28 cellular contexts compared by ENCODE assay signal in the genomic region with DNA sequence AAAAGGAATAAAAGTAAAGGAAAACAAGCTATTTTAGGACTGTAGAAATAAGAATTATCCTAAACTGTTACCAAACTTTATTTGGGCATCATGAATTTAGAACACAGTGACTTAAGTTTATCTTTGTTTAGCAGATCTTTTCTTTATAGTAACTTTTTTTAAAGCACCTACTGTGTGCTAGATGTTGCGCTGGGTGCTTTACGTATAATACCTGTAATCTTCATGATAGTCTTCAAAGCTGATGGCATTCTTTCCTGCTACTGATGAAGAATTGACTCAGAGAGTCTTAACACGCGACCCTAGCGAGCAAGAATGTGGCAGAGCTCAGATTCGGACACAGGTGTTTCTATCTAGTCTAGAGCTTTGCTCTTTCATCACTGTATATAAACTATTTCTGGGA.
"Had no signal": no experiment of that assay in that cellular context is flagged by ENCODE, and none has a peak within 500 bp of the region (broad histone marks: within the 10 kb centered on the region; RNA-seq: fewer than 3 reads in every experiment).

No MANE protein-coding gene starts in this region.

- H3K27me3 ChIP-seq: ovary, stomach, thyroid gland, tibial nerve, vagina had no signal

- H3K9me3 ChIP-seq: thyroid gland had no signal

- H3K4me3 Mint-ChIP-seq: naive B cell; naive thymus-derived CD8-positive, alpha-beta T cell; natural killer cell treated with Interleukin-12 subunit alpha and Interleukin-12 subunit beta and Interleukin-15 and Interleukin-18, amount 100 ng/mL, for 72 hours; nephron progenitor cell; neural crest cell; stimulated activated effector memory CD8-positive, alpha-beta T cell treated with anti-CD3 and anti-CD28 coated beads, Interleukin-12 subunit alpha, Interleukin-12 subunit beta, amount 100 ng/mL, for 72 hours; stimulated activated naive B cell treated with anti-CD40 and anti-IgM and Interleukin-4, amounts not matched to agents 10 μg/mL and 1 μg/mL and 100 μg/mL, for 72 hours; stimulated activated naive CD8-positive, alpha-beta T cell treated with anti-CD3 and anti-CD28 coated beads, Interleukin-15, Interleukin-2, amounts not matched to agents 100 ng/mL and 50 ng/mL, for 24 hours; type B pancreatic cell had no signal

- H3K9ac ChIP-seq: parathyroid adenoma had no signal

- H3K4me3 ChIP-seq: ovary, psoas muscle, skin epidermis, stomach, thoracic aorta, thyroid gland, tibial nerve, vagina had no signal

- H3K36me3 Mint-ChIP-seq: stimulated activated effector memory CD8-positive, alpha-beta T cell treated with anti-CD3 and anti-CD28 coated beads, Interleukin-12 subunit alpha, Interleukin-12 subunit beta, amount 100 ng/mL, for 72 hours had no signal

- H3K36me3 ChIP-seq: ovary had no signal

- H3K9me3 Mint-ChIP-seq: natural killer cell treated with Interleukin-12 subunit alpha and Interleukin-12 subunit beta and Interleukin-15 and Interleukin-18, amount 100 ng/mL, for 72 hours had no signal

- FAIRE-seq: urothelium cell line had no signal

- H3K4me1 Mint-ChIP-seq: naive B cell, nephron progenitor cell, neural crest cell had no signal

- H3K27ac ChIP-seq: ovary, parathyroid adenoma, psoas muscle, skin epidermis, stomach, thoracic aorta, thyroid gland, tibial nerve, vagina had no signal

- H2AFZ ChIP-seq: parathyroid adenoma had no signal

- DNase-seq: naive B cell; naive thymus-derived CD8-positive, alpha-beta T cell; occipital lobe; ovary; posterior cingulate gyrus; psoas muscle; right cardiac atrium; stimulated activated CD4-positive, alpha-beta T cell treated with anti-CD3 and anti-CD28 coated beads, Interleukin-2, amount 100 ng/mL, for 24 hours; stimulated activated CD4-positive, alpha-beta T cell treated with anti-CD3 and anti-CD28 coated beads, Interleukin-2, amount 100 ng/mL, for 48 hours; stimulated activated CD4-positive, alpha-beta T cell treated with anti-CD3 and anti-CD28 coated beads, Interleukin-4, amount 100 ng/mL, for 24 hours; stimulated activated naive B cell treated with anti-CD40 and anti-IgM and Interleukin-4, amounts not matched to agents 10 μg/mL and 1 μg/mL and 100 μg/mL, for 72 hours; stimulated activated naive CD4-positive, alpha-beta T cell treated with Interleukin-2 at 50 U/mL for 16 hours; stomach; thyroid gland had no signal

- H3K27ac Mint-ChIP-seq: natural killer cell treated with Interleukin-12 subunit alpha and Interleukin-12 subunit beta and Interleukin-15 and Interleukin-18, amount 100 ng/mL, for 72 hours; nephron progenitor cell; progenitor cell of endocrine pancreas; stimulated activated effector memory CD8-positive, alpha-beta T cell treated with anti-CD3 and anti-CD28 coated beads, Interleukin-12 subunit alpha, Interleukin-12 subunit beta, amount 100 ng/mL, for 72 hours; stimulated activated naive B cell treated with anti-CD40 and anti-IgM and Interleukin-4, amounts not matched to agents 10 μg/mL and 1 μg/mL and 100 μg/mL, for 72 hours; stimulated activated naive CD8-positive, alpha-beta T cell treated with anti-CD3 and anti-CD28 coated beads, Interleukin-15, Interleukin-2, amounts not matched to agents 100 ng/mL and 50 ng/mL, for 24 hours; type B pancreatic cell had no signal

- H3K27me3 Mint-ChIP-seq: naive B cell; naive thymus-derived CD8-positive, alpha-beta T cell; natural killer cell treated with Interleukin-12 subunit alpha and Interleukin-12 subunit beta and Interleukin-15 and Interleukin-18, amount 100 ng/mL, for 72 hours; progenitor cell of endocrine pancreas; stimulated activated naive B cell treated with anti-CD40 and anti-IgM and Interleukin-4, amounts not matched to agents 10 μg/mL and 1 μg/mL and 100 μg/mL, for 72 hours; stimulated activated naive CD8-positive, alpha-beta T cell treated with anti-CD3 and anti-CD28 coated beads, Interleukin-15, Interleukin-2, amounts not matched to agents 100 ng/mL and 50 ng/mL, for 24 hours; type B pancreatic cell had no signal

- ATAC-seq: naive thymus-derived CD8-positive, alpha-beta T cell; natural killer cell treated with Interleukin-12 subunit alpha and Interleukin-12 subunit beta and Interleukin-15 and Interleukin-18, amount 100 ng/mL, for 72 hours; right cardiac atrium; sciatic nerve; stimulated activated effector memory CD8-positive, alpha-beta T cell treated with anti-CD3 and anti-CD28 coated beads, Interleukin-12 subunit alpha, Interleukin-12 subunit beta, amount 100 ng/mL, for 72 hours; stimulated activated naive B cell treated with anti-CD40 and anti-IgM and Interleukin-4, amounts not matched to agents 10 μg/mL and 1 μg/mL and 100 μg/mL, for 72 hours had no signal

- H3K4me1 ChIP-seq: parathyroid adenoma, vagina had no signal
